Comparison of ENCODE assay signal across 1 cellular context in genomic region chr5:95735436-95735835, GRCh38.
TF ChIP-seq lines count a peak whose summit lies in the region.

No MANE protein-coding gene starts in this region.

TF ChIP-seq in HEK293, 187 proteins besides CTCF, POLR2A, EP300 and RAD21 (continued from another document):
- TF ChIP-seq ZSCAN18 (tag by site-specific recombination; IDR thresholded peaks at IDR 0.05) = no peak
- TF ChIP-seq ZNF837 (tag by site-specific recombination; IDR thresholded peaks at IDR 0.05) = no peak
- no peak for TF ChIP-seq ZNF24 (tag by site-specific recombination; IDR thresholded peaks at IDR 0.05)
- no peak for TF ChIP-seq TSHZ1 (tag by site-specific recombination; IDR thresholded peaks at IDR 0.05; ENCODE audit: borderline replicate concordance)
- TF ChIP-seq, protein P1, sequence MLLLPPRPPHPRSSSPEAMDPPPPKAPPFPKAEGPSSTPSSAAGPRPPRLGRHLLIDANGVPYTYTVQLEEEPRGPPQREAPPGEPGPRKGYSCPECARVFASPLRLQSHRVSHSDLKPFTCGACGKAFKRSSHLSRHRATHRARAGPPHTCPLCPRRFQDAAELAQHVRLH (tag by site-specific recombination; IDR thresholded peaks at IDR 0.05) = no peak
